16 cellular contexts compared by ENCODE assay signal in genomic region chr17:44214896-44215295, GRCh38. TPM values are rescaled to one million over a fixed set of nuclear protein-coding genes. Genes with fewer than 3 reads are reported as not detected.
A peak's percentile ranks its signal among the peaks of the same experiment; 100 is the strongest.
DNase-seq lines count a peak whose midpoint lies in the region; ATAC-seq lines count a peak whose summit lies in the region.
"Had no signal": no experiment of that assay in that cellular context is flagged by ENCODE, and none has a peak within 500 bp of the region (broad histone marks: within the 10 kb centered on the region; RNA-seq: fewer than 3 reads in every experiment).

No MANE protein-coding gene starts in this region.

- no peaks in the 10 kb centered on the region for H3K9me3 Mint-ChIP-seq in activated naive CD4-positive, alpha-beta T cell treated with anti-CD3 and anti-CD28 coated beads, Interleukin-2, amount 10 ng/mL, durations not matched to agents 7 days and 5 days
- H3K9me3 Mint-ChIP-seq in T-cell = no peaks in the 10 kb centered on the region
- H3K9me3 Mint-ChIP-seq in central memory CD8-positive, alpha-beta T cell = no peaks in the 10 kb centered on the region
- H3K9me3 Mint-ChIP-seq in stimulated activated naive CD8-positive, alpha-beta T cell treated with anti-CD3 and anti-CD28 coated beads, Interleukin-15, amount 100 ng/mL, for 72 hours = peaks cover 0 to 6% of the 10 kb centered on the region in 2 donors

- H3K36me3 Mint-ChIP-seq in activated naive CD4-positive, alpha-beta T cell treated with anti-CD3 and anti-CD28 coated beads, Interleukin-2, amount 10 ng/mL, durations not matched to agents 7 days and 5 days = peaks cover 61% of the 10 kb centered on the region
- H3K36me3 Mint-ChIP-seq in T-cell = peaks cover 41% of the 10 kb centered on the region
- H3K36me3 Mint-ChIP-seq in central memory CD8-positive, alpha-beta T cell (ENCODE audit: insufficient read depth) = peaks cover 56% of the 10 kb centered on the region

- ATAC-seq in T-cell (replicated peaks in 1 of 4) (no peak), HG02571 (IDR thresholded peaks at IDR 0.05; ENCODE audit: unreplicated experiment) (no peak), HG03139 (IDR thresholded peaks at IDR 0.05; ENCODE audit: unreplicated experiment) (no peak)
- ATAC-seq in central memory CD8-positive, alpha-beta T cell (replicated peaks; ENCODE audit: extremely low read depth, poor library complexity, severe bottlenecking) = no peak
- no peak for ATAC-seq in stimulated activated naive CD8-positive, alpha-beta T cell treated with anti-CD3 and anti-CD28 coated beads, Interleukin-15, amount 100 ng/mL, for 72 hours
- ATAC-seq: GM12878, right lobe of liver, Right ventricle myocardium inferior had no signal

- no peaks in the 10 kb centered on the region for H3K27me3 Mint-ChIP-seq in activated naive CD4-positive, alpha-beta T cell treated with anti-CD3 and anti-CD28 coated beads, Interleukin-2, amount 10 ng/mL, durations not matched to agents 7 days and 5 days
- no peaks in the 10 kb centered on the region for H3K27me3 Mint-ChIP-seq in T-cell
- no peaks in the 10 kb centered on the region for H3K27me3 Mint-ChIP-seq in central memory CD8-positive, alpha-beta T cell
- H3K27me3 Mint-ChIP-seq in stimulated activated naive CD8-positive, alpha-beta T cell treated with anti-CD3 and anti-CD28 coated beads, Interleukin-15, amount 100 ng/mL, for 72 hours = no peaks in the 10 kb centered on the region

- peaks cover 60% of the 10 kb centered on the region for H3K4me1 Mint-ChIP-seq in activated naive CD4-positive, alpha-beta T cell treated with anti-CD3 and anti-CD28 coated beads, Interleukin-2, amount 10 ng/mL, durations not matched to agents 7 days and 5 days
- H3K4me1 Mint-ChIP-seq in T-cell = peaks cover 69 to 72% (median 70%) of the 10 kb centered on the region in 3 donors
- peaks cover 52% of the 10 kb centered on the region for H3K4me1 Mint-ChIP-seq in central memory CD8-positive, alpha-beta T cell
- H3K4me1 Mint-ChIP-seq in stimulated activated naive CD8-positive, alpha-beta T cell treated with anti-CD3 and anti-CD28 coated beads, Interleukin-15, amount 100 ng/mL, for 72 hours = peaks cover 77% of the 10 kb centered on the region

- peak overlapping the region; percentile 88 for H3K4me3 Mint-ChIP-seq in activated naive CD4-positive, alpha-beta T cell treated with anti-CD3 and anti-CD28 coated beads, Interleukin-2, amount 10 ng/mL, durations not matched to agents 7 days and 5 days
- peak overlapping the region; percentile 49 to 82 (median 80) for H3K4me3 Mint-ChIP-seq in T-cell
- H3K4me3 Mint-ChIP-seq in central memory CD8-positive, alpha-beta T cell = peak overlapping the region; percentile 4
- peak overlapping the region; percentile 91 to 96 for H3K4me3 Mint-ChIP-seq in stimulated activated naive CD8-positive, alpha-beta T cell treated with anti-CD3 and anti-CD28 coated beads, Interleukin-15, amount 100 ng/mL, for 72 hours

- H3K27ac Mint-ChIP-seq in activated naive CD4-positive, alpha-beta T cell treated with anti-CD3 and anti-CD28 coated beads, Interleukin-2, amount 10 ng/mL, durations not matched to agents 7 days and 5 days = peak overlapping the region; percentile 88
- H3K27ac Mint-ChIP-seq in T-cell = peak overlapping the region; percentile 94 to 98
- no peak overlapping the region for H3K27ac Mint-ChIP-seq in central memory CD8-positive, alpha-beta T cell (ENCODE audit: low read depth)
- H3K27ac Mint-ChIP-seq in stimulated activated naive CD8-positive, alpha-beta T cell treated with anti-CD3 and anti-CD28 coated beads, Interleukin-15, amount 100 ng/mL, for 72 hours = peak overlapping the region; percentile 68 to 78

- CTCF ChIA-PET in activated naive CD4-positive, alpha-beta T cell treated with anti-CD3 and anti-CD28 coated beads, Interleukin-2, amount 10 ng/mL, durations not matched to agents 7 days and 5 days (lab: Charles Lee) = no interaction called here
- CTCF ChIA-PET in T-cell (lab: Charles Lee) = no interaction called here

- POLR2A ChIA-PET in T-cell (lab: Charles Lee) = no interaction called here

- DNase-seq in activated naive CD4-positive, alpha-beta T cell treated with anti-CD3 and anti-CD28 coated beads, Interleukin-2, amount 10 ng/mL, durations not matched to agents 7 days and 5 days = no peak
- DNase-seq in activated naive CD4-positive, alpha-beta T cell treated with anti-CD3 and anti-CD28 coated beads, Interleukin-2, amount 50 U/mL, for 16 hours = no peak
- DNase-seq in T-cell (no peak), DMS114 treated with DMSO at 0.1 percent for 48 hours (lab: John Stamatoyannopoulos, UW; ENCODE audit: unreplicated experiment) (no peak)
- no peak for DNase-seq in central memory CD8-positive, alpha-beta T cell (ENCODE audit: low spot score in 2 of 2)
- DNase-seq in stimulated activated naive CD8-positive, alpha-beta T cell treated with anti-CD3 and anti-CD28 coated beads, Interleukin-15, amount 100 ng/mL, for 72 hours = no peak
- DNase-seq: MG63, midbrain, nucleus accumbens, right lobe of liver had no signal

RNA-seq across cellular contexts. Expression of gene UBTF, which starts 4.6 kb away (rescaled TPM):
- 100 to 1,000 TPM; 162 to 228 (median 213) TPM for total RNA-seq in T-cell

RNA-seq across cellular contexts. Expression of gene ATXN7L3, which starts 15.2 kb away (rescaled TPM):
- 100 to 1,000 TPM; 101 to 130 (median 125) TPM for total RNA-seq in T-cell

RNA-seq across cellular contexts. Expression of gene TMUB2, which starts 28.1 kb away (rescaled TPM):
- total RNA-seq in T-cell = 10 to 100 TPM; 42.0 to 46.6 (median 43.0) TPM

RNA-seq across cellular contexts. Expression of gene ASB16, which starts 44.4 kb away (rescaled TPM):
- total RNA-seq in T-cell = under 1 TPM in 1 of 5 donors, not detected in 4; 0.15 TPM
- total RNA-seq: ascending aorta, frontal cortex had no signal

RNA-seq across cellular contexts. Expression of gene SLC4A1, which starts 53.0 kb away (rescaled TPM):
- not detected for total RNA-seq in T-cell
- total RNA-seq: GM12878 had no signal

Comparison
In these comparisons a context has a peak if more than half of its experiments do, and no peak if none do; other contexts are left out.
1. H3K4me3 Mint-ChIP-seq: peak in every context shown above with its lines; median percentile 94 in stimulated activated naive CD8-positive, alpha-beta T cell treated with anti-CD3 and anti-CD28 coated beads, Interleukin-15, amount 100 ng/mL, for 72 hours; 88 in activated naive CD4-positive, alpha-beta T cell treated with anti-CD3 and anti-CD28 coated beads, Interleukin-2, amount 10 ng/mL, durations not matched to agents 7 days and 5 days; 80 in T-cell; 4 in central memory CD8-positive, alpha-beta T cell.